ENCODE assay signal across 27 cellular contexts in genomic region chr2:65137197-65137780, GRCh38.
"Had no signal": no experiment of that assay in that cellular context is flagged by ENCODE, and none has a peak within 500 bp of the region (broad histone marks: within the 10 kb centered on the region; RNA-seq: fewer than 3 reads in every experiment).

No MANE protein-coding gene starts in this region.

- ATAC-seq: activated CD4-positive, alpha-beta T cell treated with anti-CD3 and anti-CD28 coated beads for 36 hours; activated T-helper 17 cell treated with anti-CD3 and anti-CD28 coated beads, Interleukin-2, amount 50 U/mL, for 72 hours; body of pancreas had no signal

- H3K27ac ChIP-seq: adrenal gland, ascending aorta, body of pancreas, Peyer's patch, RWPE1, SJCRH30, WERI-Rb-1 had no signal

- H3K27me3 ChIP-seq: adrenal gland, ascending aorta, body of pancreas, Peyer's patch, SJCRH30 had no signal

- H3K9ac ChIP-seq: SK-N-SH had no signal

- H3K4me1 ChIP-seq: adrenal gland, ascending aorta, body of pancreas, Peyer's patch, SJCRH30 had no signal

- H3K4me3 ChIP-seq: adrenal gland, ascending aorta, body of pancreas, Peyer's patch, SJCRH30 had no signal

- DNase-seq: activated CD4-positive, alpha-beta memory T cell treated with anti-CD3 and anti-CD28 coated beads, Interleukin-2, amount 10 ng/mL, durations not matched to agents 7 days and 5 days; activated CD4-positive, alpha-beta T cell treated with anti-CD3 and anti-CD28 coated beads for 36 hours; activated CD4-positive, alpha-beta T cell treated with anti-CD3 and anti-CD28 coated beads, Interleukin-2, amount 50 U/mL, for 1 hour; activated naive CD4-positive, alpha-beta T cell treated with anti-CD3 and anti-CD28 coated beads, Interleukin-2, amount 50 U/mL, for 16 hours; activated naive CD8-positive, alpha-beta T cell treated with anti-CD3 and anti-CD28 coated beads, Interleukin-2, amount 10 ng/mL, durations not matched to agents 7 days and 5 days; activated T-cell treated with anti-CD3 and anti-CD28 coated beads for 4 hours; activated T-cell treated with anti-CD3 and anti-CD28 coated beads, Interleukin-2, amount 50 U/mL, for 48 hours; adrenal gland; body of pancreas; central memory CD4-positive, alpha-beta T cell; KG1; NCI-H1048; NCI-H146; NCI-H187 treated with DMSO at 0.1 percent for 48 hours; NCI-H2081 treated with DMSO at 0.1 percent for 48 hours; NCI-H2171; NCI-H2227 treated with DMSO at 0.1 percent for 48 hours; NCI-H526 treated with DMSO at 0.1 percent for 48 hours; Peyer's patch; Right ventricle myocardium superior; SJCRH30; SK-N-SH; T-helper 1 cell; WERI-Rb-1 had no signal

- H3K36me3 ChIP-seq: adrenal gland, ascending aorta, Peyer's patch, SJCRH30, WERI-Rb-1 had no signal

- H3K9me3 ChIP-seq: adrenal gland, ascending aorta, body of pancreas, Peyer's patch, SJCRH30, SK-N-SH had no signal

- H3K4me2 ChIP-seq: SK-N-SH had no signal
